Comparison of ENCODE assay signal across 10 cellular contexts in the genomic region with DNA sequence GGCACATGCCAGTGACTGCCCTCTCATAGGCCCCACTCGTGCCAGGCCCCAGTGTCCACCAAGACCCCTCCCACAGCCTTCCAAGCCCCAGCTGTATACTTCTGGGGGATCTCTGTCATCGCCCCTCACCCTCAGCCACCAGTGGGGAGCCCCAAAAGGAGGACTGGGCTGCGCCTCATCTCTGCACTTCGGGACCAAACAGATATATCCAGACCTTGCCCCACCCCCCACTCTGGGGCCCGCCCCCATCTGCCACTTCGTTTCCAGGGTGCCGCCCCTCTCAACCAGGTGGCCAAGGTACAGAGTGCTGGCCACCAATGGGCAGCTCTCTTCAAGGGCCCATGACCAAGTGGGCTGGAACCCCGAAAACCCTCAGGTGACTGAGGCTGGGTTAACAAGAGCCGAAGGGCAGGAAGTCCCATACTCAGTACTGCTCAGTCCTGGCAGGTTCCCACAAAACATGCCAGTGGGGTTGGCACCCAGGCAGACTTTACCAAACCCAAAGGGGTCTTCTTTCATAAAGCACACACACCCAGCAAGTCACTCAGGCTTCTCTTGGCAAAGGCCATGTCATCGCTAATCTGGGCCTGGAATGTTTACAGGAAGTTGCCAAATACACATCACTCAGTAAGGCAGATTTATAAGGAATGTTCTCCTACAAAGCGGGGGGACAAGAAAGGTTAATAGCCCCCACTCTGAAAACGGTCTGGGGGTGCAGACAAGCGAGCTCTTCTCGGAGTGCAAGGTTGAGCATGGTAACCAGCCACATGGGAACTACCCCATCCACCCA. TPM values are rescaled to one million over a fixed set of nuclear protein-coding genes. Genes with fewer than 3 reads are reported as not detected.
DNase-seq lines count a peak whose midpoint lies in the region; ATAC-seq, FAIRE-seq and TF ChIP-seq lines count a peak whose summit lies in the region.
"Had no signal": no experiment of that assay in that cellular context is flagged by ENCODE, and none has a peak within 500 bp of the region (broad histone marks: within the 10 kb centered on the region; RNA-seq: fewer than 3 reads in every experiment).

No MANE protein-coding gene starts in this region.

- H3K27ac ChIP-seq in HUES64 (ENCODE audit: low read depth, low read length) (no peak overlapping the region; the same call in 1 of the 2 replicates), esophagus squamous epithelium (peak overlapping the region; percentile 77 to 91 (median 84))

- peak overlapping the region; percentile 44; the same call in 1 of the 2 replicates for H3K4me3 ChIP-seq in HUES64 (ENCODE audit: low read length)
- H3K4me3 ChIP-seq in esophagus squamous epithelium = peak overlapping the region in 2 of 4 donors; percentile 29 to 60

- H3K27ac Mint-ChIP-seq in activated B cell treated with CpG ODN at 0.5 μM for 24 hours = peak overlapping the region; percentile 73
- H3K27ac Mint-ChIP-seq in stimulated activated effector memory CD8-positive, alpha-beta T cell treated with anti-CD3 and anti-CD28 coated beads, Interleukin-12 subunit alpha, Interleukin-12 subunit beta, amount 100 ng/mL, for 72 hours = peak overlapping the region; percentile 94

- H3K27me3 Mint-ChIP-seq in activated B cell treated with CpG ODN at 0.5 μM for 24 hours = peaks cover 13% of the 10 kb centered on the region

- 72% methylated on average over 14 of the region's 14 CpGs for WGBS in HUES64
- 53 to 56% methylated on average over 8 to 9 of the region's 14 CpGs for WGBS in esophagus squamous epithelium, 2 donors

- no peak for TF ChIP-seq CTCF in activated B cell treated with CpG ODN at 0.5 μM for 24 hours (IDR thresholded peaks at IDR 0.05)
- no peak for TF ChIP-seq CTCF in esophagus squamous epithelium (IDR thresholded peaks at IDR 0.05)

- H3K4me1 Mint-ChIP-seq in activated B cell treated with CpG ODN at 0.5 μM for 24 hours = peaks cover 38% of the 10 kb centered on the region
- H3K4me1 Mint-ChIP-seq in stimulated activated effector memory CD8-positive, alpha-beta T cell treated with anti-CD3 and anti-CD28 coated beads, Interleukin-12 subunit alpha, Interleukin-12 subunit beta, amount 100 ng/mL, for 72 hours = peaks cover 76% of the 10 kb centered on the region

- H3K27me3 ChIP-seq in HUES64 (ENCODE audit: insufficient read depth, low read length) (peaks cover 62% of the 10 kb centered on the region), esophagus squamous epithelium (peaks cover 0 to 32% (median 0%) of the 10 kb centered on the region in 4 donors)

- no peaks in the 10 kb centered on the region for H3K9me3 Mint-ChIP-seq in activated B cell treated with CpG ODN at 0.5 μM for 24 hours
- H3K9me3 Mint-ChIP-seq in stimulated activated effector memory CD8-positive, alpha-beta T cell treated with anti-CD3 and anti-CD28 coated beads, Interleukin-12 subunit alpha, Interleukin-12 subunit beta, amount 100 ng/mL, for 72 hours = no peaks in the 10 kb centered on the region

- CTCF ChIA-PET in activated B cell treated with CpG ODN at 0.5 μM for 24 hours (lab: Charles Lee) = interaction anchor here (2.1 kb wide), 1 partner anchor 28 kb away, joined by 8 read pairs; no protein-coding TSS in a partner anchor

- no peak for TF ChIP-seq POLR2A in esophagus squamous epithelium (IDR thresholded peaks at IDR 0.05)

- H3K9ac ChIP-seq in HUES64 (ENCODE audit: low read depth, low read length) = peak overlapping the region; percentile 52; the same call in 1 of the 2 replicates

- POLR2A ChIA-PET in activated B cell treated with CpG ODN at 0.5 μM for 24 hours (lab: Charles Lee) = interaction anchor here (2.1 to 2.7 kb wide), 3 partner anchors 21 to 152 kb away, joined by 12 to 22 read pairs (median 13); a partner anchor contains a TSS

- intact Hi-C loops in activated B cell treated with CpG ODN at 0.5 μM for 24 hours (cut with micrococcal nuclease) (loop anchor here (2.0 to 10.0 kb wide), 3 partner anchors 23 to 521 kb away; a partner anchor contains a TSS), esophagus squamous epithelium (cut with DNase I) (loop anchor here (10.0 kb wide), 1 partner anchor 159 kb away; no protein-coding TSS in a partner anchor)

- peaks cover 20% of the 10 kb centered on the region for H3K4me1 ChIP-seq in HUES64 (ENCODE audit: insufficient read depth, low read length)
- peaks cover 33 to 64% (median 40%) of the 10 kb centered on the region in 3 donors for H3K4me1 ChIP-seq in esophagus squamous epithelium

- ATAC-seq in activated B cell treated with CpG ODN at 0.5 μM for 24 hours (ENCODE audit: low read depth) (no peak), GM19328 (IDR thresholded peaks at IDR 0.05; ENCODE audit: unreplicated experiment) (no peak)
- no peak for ATAC-seq in stimulated activated effector memory CD8-positive, alpha-beta T cell treated with anti-CD3 and anti-CD28 coated beads, Interleukin-12 subunit alpha, Interleukin-12 subunit beta, amount 100 ng/mL, for 72 hours

- DNase-seq in activated B cell treated with CpG ODN at 0.5 μM for 24 hours (no peak), esophagus squamous epithelium (lab: John Stamatoyannopoulos, UW) (no peak), NCI-H526 treated with DMSO at 0.1 percent for 48 hours (lab: John Stamatoyannopoulos, UW) (no peak), RCC 7860 (ENCODE audit: low spot score) (no peak)
- peak; percentile 21 to 72 for DNase-seq in stimulated activated effector memory CD8-positive, alpha-beta T cell treated with anti-CD3 and anti-CD28 coated beads, Interleukin-12 subunit alpha, Interleukin-12 subunit beta, amount 100 ng/mL, for 72 hours (ENCODE audit: low spot score in 2 of 2)

- H3K9me3 ChIP-seq in HUES64 (ENCODE audit: insufficient read depth, low read depth, low read length) (no peaks in the 10 kb centered on the region), esophagus squamous epithelium (no peaks in the 10 kb centered on the region)
- H3K9me3 ChIP-seq: tibial artery had no signal

- H3K4me3 Mint-ChIP-seq in activated B cell treated with CpG ODN at 0.5 μM for 24 hours = no peak overlapping the region
- H3K4me3 Mint-ChIP-seq in stimulated activated effector memory CD8-positive, alpha-beta T cell treated with anti-CD3 and anti-CD28 coated beads, Interleukin-12 subunit alpha, Interleukin-12 subunit beta, amount 100 ng/mL, for 72 hours = peak overlapping the region; percentile 73

- no peaks in the 10 kb centered on the region for H3K36me3 ChIP-seq in HUES64 (ENCODE audit: insufficient read depth, low read length)
- H3K36me3 ChIP-seq in esophagus squamous epithelium = no peaks in the 10 kb centered on the region
- H3K36me3 ChIP-seq: tibial artery had no signal

- no peaks in the 10 kb centered on the region for H3K36me3 Mint-ChIP-seq in activated B cell treated with CpG ODN at 0.5 μM for 24 hours (ENCODE audit: low read depth)
- peaks cover 26% of the 10 kb centered on the region for H3K36me3 Mint-ChIP-seq in stimulated activated effector memory CD8-positive, alpha-beta T cell treated with anti-CD3 and anti-CD28 coated beads, Interleukin-12 subunit alpha, Interleukin-12 subunit beta, amount 100 ng/mL, for 72 hours

- FAIRE-seq in RCC 7860 (lab: Jason Lieb, UNC) = no peak
- FAIRE-seq: TTC549 had no signal

RNA-seq across cellular contexts. Expression of a gene that starts 4.4 kb away (rescaled TPM):
- 0.50 TPM for polyA plus RNA-seq in HUES64 (2013, experiment 1 of 2)
- 0.44 TPM for polyA plus RNA-seq in HUES64 (2013, experiment 2 of 2)
- total RNA-seq in activated B cell treated with CpG ODN at 0.5 μM for 24 hours (5.9 and 6.1 TPM in 2 replicates), esophagus squamous epithelium (1 to 10 TPM; 5.1 to 8.5 (median 8.2) TPM)

RNA-seq across cellular contexts. Expression of a gene that starts 4.7 kb away (rescaled TPM):
- not detected for polyA plus RNA-seq in HUES64 (2013, experiment 1 of 2)
- polyA plus RNA-seq in HUES64 (2013, experiment 2 of 2) = not detected
- total RNA-seq in activated B cell treated with CpG ODN at 0.5 μM for 24 hours (not detected in 2 replicates), esophagus squamous epithelium (under 1 TPM in 1 of 4 donors, not detected in 3; 0.11 TPM)
- total RNA-seq: kidney epithelial cell had no signal

RNA-seq across cellular contexts. Expression of a gene that starts 54.9 kb away (rescaled TPM):
- 61.2 TPM for polyA plus RNA-seq in HUES64 (2013, experiment 1 of 2)
- polyA plus RNA-seq in HUES64 (2013, experiment 2 of 2) = 65.6 TPM
- total RNA-seq in activated B cell treated with CpG ODN at 0.5 μM for 24 hours = 93.5 and 93.6 TPM in 2 replicates
- total RNA-seq in esophagus squamous epithelium = 10 to 100 TPM; 29.6 to 38.1 (median 32.6) TPM

Comparison
In these comparisons a context has a peak if more than half of its experiments do, and no peak if none do; other contexts are left out.
1. DNase-seq: peak in stimulated activated effector memory CD8-positive, alpha-beta T cell treated with anti-CD3 and anti-CD28 coated beads, Interleukin-12 subunit alpha, Interleukin-12 subunit beta, amount 100 ng/mL, for 72 hours (2 of 2); none in activated B cell treated with CpG ODN at 0.5 μM for 24 hours (single experiment), esophagus squamous epithelium (single experiment), NCI-H526 treated with DMSO at 0.1 percent for 48 hours (single experiment) and RCC 7860 (single experiment).